11 cellular contexts compared by ENCODE assay signal in the genomic region with DNA sequence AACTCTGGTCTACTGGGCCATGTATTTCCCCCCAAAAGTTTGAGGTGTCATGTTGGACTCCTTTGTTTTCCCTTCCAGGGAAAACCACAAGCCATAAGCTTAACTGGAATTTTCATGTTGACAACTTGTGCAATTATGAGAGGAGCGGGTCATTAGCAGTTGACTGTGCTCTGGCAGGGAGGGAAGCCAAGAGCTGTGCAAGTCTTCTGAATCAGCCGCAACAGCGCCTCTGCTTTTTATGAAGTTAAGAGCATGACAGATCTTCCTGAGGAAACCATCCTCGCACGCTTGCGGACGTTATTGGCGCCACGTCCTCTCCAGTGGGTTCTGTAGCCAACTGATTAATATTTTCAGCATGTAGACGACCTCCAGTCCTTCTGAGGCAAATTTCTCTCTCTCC.
A peak's percentile ranks its signal among the peaks of the same experiment; 100 is the strongest.
DNase-seq lines count a peak whose midpoint lies in the region; ATAC-seq, FAIRE-seq and TF ChIP-seq lines count a peak whose summit lies in the region.
"Had no signal": no experiment of that assay in that cellular context is flagged by ENCODE, and none has a peak within 500 bp of the region (broad histone marks: within the 10 kb centered on the region; RNA-seq: fewer than 3 reads in every experiment).

No MANE protein-coding gene starts in this region.

- no peak for TF ChIP-seq POLR2A in sigmoid colon (IDR thresholded peaks at IDR 0.05)

- DNase-seq in Right ventricle myocardium superior: peak; percentile 62
- no peak for DNase-seq in left ventricle myocardium inferior
- peak; percentile 69 for DNase-seq in OCI-M1 (lab: John Stamatoyannopoulos, UW)
- DNase-seq in fibroblast of pulmonary artery (ENCODE audit: low read depth): peak; percentile 12
- peak; percentile 40 for DNase-seq in urothelium cell line (ENCODE audit: low spot score)
- no peak for DNase-seq in sigmoid colon
- DNase-seq in amygdala (lab: John Stamatoyannopoulos, UW): no peak
- DNase-seq: activated naive CD4-positive, alpha-beta T cell; EL; midbrain had no signal

- H3K27ac ChIP-seq in left ventricle myocardium inferior (replicated peaks) (no peak overlapping the region), sigmoid colon (no peak overlapping the region)

- H3K9me3 ChIP-seq in left ventricle myocardium inferior (replicated peaks) (no peaks in the 10 kb centered on the region), sigmoid colon (no peaks in the 10 kb centered on the region)

- TF ChIP-seq EP300 in sigmoid colon (IDR thresholded peaks at IDR 0.05): no peak

- WGBS in sigmoid colon, 2 donors: 20 to 37% methylated on average over 10 of the region's 10 CpGs

- H3K27me3 ChIP-seq in left ventricle myocardium inferior (ENCODE audit: low read depth) (peaks cover 99% of the 10 kb centered on the region), sigmoid colon (peaks cover 0 to 27% (median 0%) of the 10 kb centered on the region in 3 donors)

- H3K4me3 ChIP-seq in left ventricle myocardium inferior (no peak overlapping the region), fibroblast of pulmonary artery (replicated peaks; ENCODE audit: low read depth, low read length) (no peak overlapping the region), sigmoid colon (no peak overlapping the region)

- no peak for FAIRE-seq in urothelium cell line (lab: Jason Lieb, UNC)

- ATAC-seq in Right ventricle myocardium superior (ENCODE audit: poor library complexity) (peak; percentile 71), esophagus mucosa (no peak)

- no peak for TF ChIP-seq CTCF in left ventricle myocardium inferior (IDR thresholded peaks at IDR 0.05; ENCODE audit: borderline replicate concordance)
- no peak for TF ChIP-seq CTCF in fibroblast of pulmonary artery (IDR thresholded peaks at IDR 0.05; ENCODE audit: low read length, missing control alignments)
- TF ChIP-seq CTCF in sigmoid colon (IDR thresholded peaks at IDR 0.05): no peak

- intact Hi-C loops in Right ventricle myocardium superior (cut with DNase I) (no loop called here), left ventricle myocardium inferior (cut with micrococcal nuclease) (no loop called here), sigmoid colon (cut with DNase I) (no loop called here)

- no peaks in the 10 kb centered on the region for H3K36me3 ChIP-seq in left ventricle myocardium inferior
- H3K36me3 ChIP-seq in sigmoid colon: no peaks in the 10 kb centered on the region

- H3K4me1 ChIP-seq in left ventricle myocardium inferior (no peaks in the 10 kb centered on the region), sigmoid colon (peaks cover 0 to 7% (median 4%) of the 10 kb centered on the region in 4 donors)

Comparison
In these comparisons a context has a peak if more than half of its experiments do, and no peak if none do; other contexts are left out.
1. DNase-seq: peak in Right ventricle myocardium superior (single experiment), OCI-M1 (single experiment), fibroblast of pulmonary artery (single experiment) and urothelium cell line (single experiment); none in left ventricle myocardium inferior (single experiment), sigmoid colon (single experiment) and amygdala (0 of 56).